ENCODE assay signal across 8 cellular contexts in genomic region chr6:31728767-31729514, GRCh38. TPM values are rescaled to one million over a fixed set of nuclear protein-coding genes. Genes with fewer than 3 reads are reported as not detected.
DNase-seq lines count a peak whose midpoint lies in the region; ATAC-seq, FAIRE-seq and TF ChIP-seq lines count a peak whose summit lies in the region.

Gene DDAH2, minus strand, starts transcription at chr6:31729299. Its CDS starts 138 bp downstream, at chr6:31729161.

- H3K9me3 ChIP-seq in kidney (ENCODE audit: control insufficient read depth in 1 of 2, low read length in 2 of 2): no peaks in the 10 kb centered on the region

- no peak for FAIRE-seq in kidney (lab: Jason Lieb, UNC)

- H3K27ac ChIP-seq in ACC112 (ENCODE audit: low read depth, low read length) (peak within 1 kb of the TSS; percentile 74), kidney (ENCODE audit: low read depth in 2 of 2, low read length in 2 of 2) (peak within 1 kb of the TSS; percentile 99)

- H3K79me2 ChIP-seq in ACC112 (ENCODE audit: control insufficient read depth, insufficient read depth, low read length, unreplicated experiment): peaks cover 18% of the 10 kb centered on the region

- H3K4me3 Mint-ChIP-seq in stimulated activated naive CD8-positive, alpha-beta T cell treated with anti-CD3 and anti-CD28 coated beads, Interleukin-15, amount 100 ng/mL, for 72 hours: peak within 1 kb of the TSS; percentile 89

- H3K27me3 Mint-ChIP-seq in stimulated activated naive CD8-positive, alpha-beta T cell treated with anti-CD3 and anti-CD28 coated beads, Interleukin-15, amount 100 ng/mL, for 72 hours: no peaks in the 10 kb centered on the region

- no peaks in the 10 kb centered on the region for H3K9me3 Mint-ChIP-seq in stimulated activated naive CD8-positive, alpha-beta T cell treated with anti-CD3 and anti-CD28 coated beads, Interleukin-15, amount 100 ng/mL, for 72 hours

- H3K9ac ChIP-seq in kidney (ENCODE audit: low read length in 2 of 2): peak within 1 kb of the TSS; percentile 67 to 92

- TF ChIP-seq CTCF in astrocyte of the spinal cord (IDR thresholded peaks at IDR 0.05; ENCODE audit: low read depth, low read length) (no peak), kidney (IDR thresholded peaks at IDR 0.05; ENCODE audit: borderline replicate concordance, extremely low read depth, insufficient read depth) (no peak), GM13976 (IDR thresholded peaks at IDR 0.05; ENCODE audit: borderline replicate concordance, control extremely low read depth, extremely low read depth, insufficient read depth, missing control alignments) (no peak)

- H3K27ac Mint-ChIP-seq in stimulated activated naive CD8-positive, alpha-beta T cell treated with anti-CD3 and anti-CD28 coated beads, Interleukin-15, amount 100 ng/mL, for 72 hours: peak within 1 kb of the TSS; percentile 64 to 69

- H3K4me3 ChIP-seq in ACC112 (ENCODE audit: low read depth, low read length) (peak within 1 kb of the TSS; percentile 81), astrocyte of the spinal cord (ENCODE audit: low read depth, low read length) (peak within 1 kb of the TSS; percentile 65), kidney (ENCODE audit: low read length in 2 of 2) (peak within 1 kb of the TSS; percentile 94 to 95)

- peaks cover 76% of the 10 kb centered on the region for H3K4me1 Mint-ChIP-seq in stimulated activated naive CD8-positive, alpha-beta T cell treated with anti-CD3 and anti-CD28 coated beads, Interleukin-15, amount 100 ng/mL, for 72 hours

- H3K4me1 ChIP-seq in ACC112 (ENCODE audit: control insufficient read depth, insufficient read depth, low read length, unreplicated experiment): peaks cover 32% of the 10 kb centered on the region
- H3K4me1 ChIP-seq in kidney (ENCODE audit: control insufficient read depth in 1 of 2, insufficient read depth in 1 of 2, low read depth in 1 of 2, low read length in 2 of 2): peaks cover 0 to 12% of the 10 kb centered on the region in 2 donors

- DNase-seq in astrocyte of the spinal cord (ENCODE audit: low read depth, low spot score) (no peak), kidney (peak; percentile 81), GM13976 (ENCODE audit: low spot score) (no peak), KG1 (lab: John Stamatoyannopoulos, UW) (no peak), T1000 (lab: John Stamatoyannopoulos, UW) (no peak)
- DNase-seq in stimulated activated naive CD8-positive, alpha-beta T cell treated with anti-CD3 and anti-CD28 coated beads, Interleukin-15, amount 100 ng/mL, for 72 hours: no peak

- H3K36me3 ChIP-seq in ACC112 (ENCODE audit: insufficient read depth, low read length): peaks cover 17% of the 10 kb centered on the region; the same call in 1 of the 2 replicates
- peaks cover 26 to 52% of the 10 kb centered on the region in 2 donors for H3K36me3 ChIP-seq in kidney (ENCODE audit: control insufficient read depth in 1 of 2, insufficient read depth in 2 of 2, low read length in 2 of 2)

- in situ Hi-C loops in astrocyte of the spinal cord (cut with HindIII; ENCODE audit: low sequenced_read_pairs) (no loop called here), GM13976 (cut with MboI; ENCODE audit: low sequenced_read_pairs, unreplicated experiment) (no loop called here)

- H2AFZ ChIP-seq in ACC112 (ENCODE audit: low read length, unreplicated experiment): peak within 1 kb of the TSS; percentile 11

- intact Hi-C loops in kidney (cut with DNase I): no loop called here

- peak; percentile 10 for ATAC-seq in HG03432 (IDR thresholded peaks at IDR 0.05; ENCODE audit: unreplicated experiment)
- peak; percentile 43 for ATAC-seq in stimulated activated naive CD8-positive, alpha-beta T cell treated with anti-CD3 and anti-CD28 coated beads, Interleukin-15, amount 100 ng/mL, for 72 hours

- no peaks in the 10 kb centered on the region for H3K27me3 ChIP-seq in ACC112 (ENCODE audit: insufficient read depth, low read length)

RNA-seq across cellular contexts. Expression of gene DDAH2, which starts in this region (rescaled TPM):
- total RNA-seq in kidney: 98.9 TPM
- polyA plus RNA-seq in kidney (ENCODE audit: insufficient read depth, low read depth, low replicate concordance): 147 TPM
